In the genomic region with DNA sequence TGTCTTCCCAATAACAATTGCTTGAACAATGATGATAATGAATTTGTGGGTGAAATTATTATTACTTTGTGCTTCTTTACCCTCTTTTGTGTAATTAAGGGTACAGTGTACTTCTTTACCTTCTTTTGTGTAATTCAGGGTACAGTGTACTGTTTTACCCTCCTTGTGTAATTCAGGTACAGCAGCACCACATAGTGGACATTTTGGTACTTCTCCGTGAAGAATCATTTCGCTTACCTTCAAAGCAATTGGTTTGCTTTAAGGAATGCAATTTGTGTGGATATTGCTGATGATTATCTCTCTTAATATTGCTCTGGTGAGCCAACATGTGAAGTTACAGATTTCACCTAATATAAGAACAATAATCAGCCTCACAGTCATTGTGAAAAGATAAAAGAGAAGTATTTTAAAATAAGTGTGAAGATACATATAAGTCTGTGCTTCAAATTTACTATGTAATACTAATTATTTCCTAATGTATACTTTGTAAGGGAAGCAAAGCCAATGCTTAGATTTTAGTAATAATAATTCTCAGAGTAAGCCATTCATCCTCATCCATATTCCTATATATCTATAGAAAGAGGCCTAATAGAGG, we compare ENCODE assay signal across 8 cellular contexts. TPM values are rescaled to one million over a fixed set of nuclear protein-coding genes. Genes with fewer than 3 reads are reported as not detected.
DNase-seq lines count a peak whose midpoint lies in the region; ATAC-seq and TF ChIP-seq lines count a peak whose summit lies in the region.

No MANE protein-coding gene starts in this region.

- intact Hi-C loops in mucosa of descending colon (cut with DNase I, micrococcal nuclease), result loop anchor here (10.0 kb wide), 2 partner anchors 572 to 722 kb away; no protein-coding TSS in a partner anchor
- intact Hi-C loops in activated T-helper 2 cell treated with anti-CD3 and anti-CD28 coated beads, Interferon-gamma antibody, Interleukin-2, Interleukin-4, amounts not matched to agents 10 μg/mL and 5 μg/mL and 100 μg/mL, durations not matched to agents 14 hours and 24 hours and 36 hours (cut with micrococcal nuclease), result loop anchor here (10.0 kb wide), 1 partner anchor 722 kb away; no protein-coding TSS in a partner anchor

- H3K4me3 Mint-ChIP-seq in activated T-cell treated with anti-CD3 and anti-CD28 coated beads, Interleukin-2, amount 50 U/mL, for 4 hours, result no peak overlapping the region
- H3K4me3 Mint-ChIP-seq in activated T-cell treated with anti-CD3 and anti-CD28 coated beads, Interleukin-2, amount 50 U/mL, for 24 hours, result no peak overlapping the region
- H3K4me3 Mint-ChIP-seq in endothelial cell (ENCODE audit: unreplicated experiment), result no peak overlapping the region
- no peak overlapping the region for H3K4me3 Mint-ChIP-seq in activated T-helper 2 cell treated with anti-CD3 and anti-CD28 coated beads, Interferon-gamma antibody, Interleukin-2, Interleukin-4, amounts not matched to agents 10 μg/mL and 5 μg/mL and 100 μg/mL, durations not matched to agents 14 hours and 24 hours and 36 hours (ENCODE audit: low read depth)

- no peaks in the 10 kb centered on the region for H3K4me1 Mint-ChIP-seq in activated T-cell treated with anti-CD3 and anti-CD28 coated beads, Interleukin-2, amount 50 U/mL, for 4 hours (ENCODE audit: low read depth)
- H3K4me1 Mint-ChIP-seq in activated T-cell treated with anti-CD3 and anti-CD28 coated beads, Interleukin-2, amount 50 U/mL, for 24 hours (ENCODE audit: low read depth), result no peaks in the 10 kb centered on the region
- no peaks in the 10 kb centered on the region for H3K4me1 Mint-ChIP-seq in endothelial cell (ENCODE audit: unreplicated experiment)
- H3K4me1 Mint-ChIP-seq in activated T-helper 2 cell treated with anti-CD3 and anti-CD28 coated beads, Interferon-gamma antibody, Interleukin-2, Interleukin-4, amounts not matched to agents 10 μg/mL and 5 μg/mL and 100 μg/mL, durations not matched to agents 14 hours and 24 hours and 36 hours (ENCODE audit: low read depth), result no peaks in the 10 kb centered on the region

- H3K4me3 ChIP-seq in mucosa of descending colon, result no peak overlapping the region

- no peaks in the 10 kb centered on the region for H3K27me3 Mint-ChIP-seq in activated T-cell treated with anti-CD3 and anti-CD28 coated beads, Interleukin-2, amount 50 U/mL, for 4 hours (ENCODE audit: low read depth)
- no peaks in the 10 kb centered on the region for H3K27me3 Mint-ChIP-seq in activated T-cell treated with anti-CD3 and anti-CD28 coated beads, Interleukin-2, amount 50 U/mL, for 24 hours
- H3K27me3 Mint-ChIP-seq in endothelial cell (ENCODE audit: unreplicated experiment), result no peaks in the 10 kb centered on the region
- peaks cover 28% of the 10 kb centered on the region for H3K27me3 Mint-ChIP-seq in activated T-helper 2 cell treated with anti-CD3 and anti-CD28 coated beads, Interferon-gamma antibody, Interleukin-2, Interleukin-4, amounts not matched to agents 10 μg/mL and 5 μg/mL and 100 μg/mL, durations not matched to agents 14 hours and 24 hours and 36 hours (ENCODE audit: low read depth)

- no peaks in the 10 kb centered on the region for H3K4me1 ChIP-seq in mucosa of descending colon (ENCODE audit: low read depth)

- peak; percentile 58 for TF ChIP-seq CTCF in endothelial cell (IDR thresholded peaks at IDR 0.05; ENCODE audit: unreplicated experiment)
- peak; percentile 21 for TF ChIP-seq CTCF in mucosa of descending colon (IDR thresholded peaks at IDR 0.05)

- H3K36me3 Mint-ChIP-seq in activated T-cell treated with anti-CD3 and anti-CD28 coated beads, Interleukin-2, amount 50 U/mL, for 4 hours (ENCODE audit: insufficient read depth), result no peaks in the 10 kb centered on the region
- H3K36me3 Mint-ChIP-seq in activated T-cell treated with anti-CD3 and anti-CD28 coated beads, Interleukin-2, amount 50 U/mL, for 24 hours (ENCODE audit: low read depth), result no peaks in the 10 kb centered on the region
- H3K36me3 Mint-ChIP-seq in endothelial cell (ENCODE audit: low read depth, unreplicated experiment), result no peaks in the 10 kb centered on the region
- H3K36me3 Mint-ChIP-seq in activated T-helper 2 cell treated with anti-CD3 and anti-CD28 coated beads, Interferon-gamma antibody, Interleukin-2, Interleukin-4, amounts not matched to agents 10 μg/mL and 5 μg/mL and 100 μg/mL, durations not matched to agents 14 hours and 24 hours and 36 hours (ENCODE audit: low read depth), result no peaks in the 10 kb centered on the region

- peak; percentile 58 to 72 for ATAC-seq in activated T-cell treated with anti-CD3 and anti-CD28 coated beads, Interleukin-2, amount 50 U/mL, for 4 hours
- ATAC-seq in GM21367 (IDR thresholded peaks at IDR 0.05; ENCODE audit: unreplicated experiment), result peak; percentile 87
- peak; percentile 47 for ATAC-seq in mucosa of descending colon

- H3K9me3 ChIP-seq in mucosa of descending colon, result no peaks in the 10 kb centered on the region

- H3K36me3 ChIP-seq in mucosa of descending colon (ENCODE audit: low read depth), result no peaks in the 10 kb centered on the region

- DNase-seq in activated T-cell treated with anti-CD3 and anti-CD28 coated beads, Interleukin-2, amount 50 U/mL, for 4 hours, result peak; percentile 8
- DNase-seq in activated T-cell treated with anti-CD3 and anti-CD28 coated beads, Interleukin-2, amount 50 U/mL, for 24 hours, result no peak
- DNase-seq in HPDE6-E6E7 (ENCODE audit: extremely low spot score) (peak; percentile 29), RPMI7951 (ENCODE audit: low read depth) (peak; percentile 44), endothelial cell (ENCODE audit: low spot score) (peak; percentile 42), mucosa of descending colon (peak in 1 of 3 donors; percentile 67)
- no peak for DNase-seq in activated T-helper 2 cell treated with anti-CD3 and anti-CD28 coated beads, Interferon-gamma antibody, Interleukin-2, Interleukin-4, amounts not matched to agents 10 μg/mL and 5 μg/mL and 100 μg/mL, durations not matched to agents 14 hours and 24 hours and 36 hours (ENCODE audit: low spot score)

- H3K27ac Mint-ChIP-seq in activated T-cell treated with anti-CD3 and anti-CD28 coated beads, Interleukin-2, amount 50 U/mL, for 24 hours, result no peak overlapping the region
- H3K27ac Mint-ChIP-seq in endothelial cell (ENCODE audit: unreplicated experiment), result no peak overlapping the region
- H3K27ac Mint-ChIP-seq in activated T-helper 2 cell treated with anti-CD3 and anti-CD28 coated beads, Interferon-gamma antibody, Interleukin-2, Interleukin-4, amounts not matched to agents 10 μg/mL and 5 μg/mL and 100 μg/mL, durations not matched to agents 14 hours and 24 hours and 36 hours, result no peak overlapping the region

- H3K9me3 Mint-ChIP-seq in activated T-cell treated with anti-CD3 and anti-CD28 coated beads, Interleukin-2, amount 50 U/mL, for 4 hours, result no peaks in the 10 kb centered on the region
- no peaks in the 10 kb centered on the region for H3K9me3 Mint-ChIP-seq in activated T-cell treated with anti-CD3 and anti-CD28 coated beads, Interleukin-2, amount 50 U/mL, for 24 hours
- H3K9me3 Mint-ChIP-seq in endothelial cell (ENCODE audit: unreplicated experiment), result no peaks in the 10 kb centered on the region
- no peaks in the 10 kb centered on the region for H3K9me3 Mint-ChIP-seq in activated T-helper 2 cell treated with anti-CD3 and anti-CD28 coated beads, Interferon-gamma antibody, Interleukin-2, Interleukin-4, amounts not matched to agents 10 μg/mL and 5 μg/mL and 100 μg/mL, durations not matched to agents 14 hours and 24 hours and 36 hours

RNA-seq across cellular contexts. Expression of a gene that starts 27.2 kb away (rescaled TPM):
- total RNA-seq in activated T-cell treated with anti-CD3 and anti-CD28 coated beads, Interleukin-2, amount 50 U/mL, for 4 hours, result 10 to 100 TPM; 26.3 to 28.7 (median 26.5) TPM
- 15.4 and 21.1 TPM in 2 replicates for total RNA-seq in RPMI7951 (2014; rRNA removed; shearing (Covaris generic))
- 49.6 TPM for total RNA-seq in endothelial cell (ENCODE audit: unreplicated experiment)
- 10 to 100 TPM; 28.5 to 41.7 (median 35.0) TPM for total RNA-seq in mucosa of descending colon
- total RNA-seq in activated T-helper 2 cell treated with anti-CD3 and anti-CD28 coated beads, Interferon-gamma antibody, Interleukin-2, Interleukin-4, amounts not matched to agents 10 μg/mL and 5 μg/mL and 100 μg/mL, durations not matched to agents 14 hours and 24 hours and 36 hours, result 32.0 and 32.3 TPM in 2 replicates

Comparison
In these comparisons a context has a peak if more than half of its experiments do, and no peak if none do; other contexts are left out.
1. DNase-seq: peak in activated T-cell treated with anti-CD3 and anti-CD28 coated beads, Interleukin-2, amount 50 U/mL, for 4 hours (single experiment), HPDE6-E6E7 (single experiment), RPMI7951 (single experiment) and endothelial cell (single experiment); none in activated T-cell treated with anti-CD3 and anti-CD28 coated beads, Interleukin-2, amount 50 U/mL, for 24 hours (single experiment) and activated T-helper 2 cell treated with anti-CD3 and anti-CD28 coated beads, Interferon-gamma antibody, Interleukin-2, Interleukin-4, amounts not matched to agents 10 μg/mL and 5 μg/mL and 100 μg/mL, durations not matched to agents 14 hours and 24 hours and 36 hours (single experiment).
2. Peak in every context shown above with its lines, with median percentiles within 50 percentile points of each other: ATAC-seq.